In the genomic region with DNA sequence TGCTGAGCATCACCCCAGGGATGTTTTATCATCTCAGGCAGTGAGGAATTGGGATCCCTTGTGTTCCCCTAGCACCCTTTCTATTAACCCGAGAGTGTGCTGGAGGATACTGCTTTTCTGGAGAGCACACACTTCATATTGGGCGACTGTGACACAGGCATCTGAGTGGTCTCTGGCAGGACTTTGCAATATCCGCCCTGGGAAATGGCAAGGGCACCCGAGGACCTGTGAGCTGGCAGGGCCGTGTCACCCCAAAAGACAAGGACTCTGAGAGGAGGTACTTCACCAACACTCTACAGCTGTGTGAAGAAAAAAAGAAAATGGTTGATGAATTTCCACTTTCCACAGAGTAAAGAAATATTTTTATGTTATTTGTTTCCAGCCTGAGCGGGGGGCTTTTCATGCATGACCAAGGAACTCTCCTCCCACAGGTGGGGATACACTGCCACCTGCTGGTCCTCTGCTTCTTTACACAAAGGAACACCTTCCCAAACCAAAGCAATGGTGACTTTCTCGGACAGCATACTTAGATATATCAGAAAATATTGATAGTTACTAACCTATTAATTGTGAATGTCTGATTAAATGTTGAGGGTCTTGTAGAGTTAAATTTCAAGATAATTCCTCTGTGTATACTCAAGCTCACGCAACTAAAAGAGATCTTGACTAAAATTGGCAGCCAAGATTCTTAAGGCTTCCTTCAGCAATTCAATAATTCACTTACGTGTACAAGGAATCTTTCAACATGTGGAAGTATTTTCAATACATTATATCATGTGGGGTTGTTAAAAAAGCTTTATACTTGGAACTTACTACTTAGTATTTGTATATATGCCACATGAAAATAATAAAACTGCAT, we compare ENCODE assay signal across 8 cellular contexts. TPM values are rescaled to one million over a fixed set of nuclear protein-coding genes. Genes with fewer than 3 reads are reported as not detected.
DNase-seq lines count a peak whose midpoint lies in the region; ATAC-seq and TF ChIP-seq lines count a peak whose summit lies in the region.

No MANE protein-coding gene starts in this region.

- H3K27ac Mint-ChIP-seq in MCF 10A (ENCODE audit: low read depth, unreplicated experiment) (no peak overlapping the region), mesothelial cell of epicardium (no peak overlapping the region)

- no peak overlapping the region for H3K4me3 Mint-ChIP-seq in MCF 10A (ENCODE audit: unreplicated experiment)
- no peak overlapping the region for H3K4me3 Mint-ChIP-seq in mesothelial cell of epicardium

- intact Hi-C loops in MCF 10A (cut with micrococcal nuclease): loop anchor here (2.0 to 5.0 kb wide), 3 partner anchors 307 to 629 kb away; no protein-coding TSS in a partner anchor

- no TSS peak for BruUV-seq in MCF 10A (replicated peaks; lab: Mats Ljungman, UMichigan)

- TF ChIP-seq CTCF in MCF 10A (IDR thresholded peaks at IDR 0.05; ENCODE audit: unreplicated experiment) (peak; percentile 79), mesothelial cell of epicardium (IDR thresholded peaks at IDR 0.05; ENCODE audit: unreplicated experiment) (peak; percentile 86)

- H3K36me3 Mint-ChIP-seq in MCF 10A (ENCODE audit: insufficient read depth, unreplicated experiment) (no peaks in the 10 kb centered on the region), mesothelial cell of epicardium (no peaks in the 10 kb centered on the region)

- H3K27me3 Mint-ChIP-seq in MCF 10A (ENCODE audit: insufficient read depth, unreplicated experiment) (peaks cover 32% of the 10 kb centered on the region), mesothelial cell of epicardium (ENCODE audit: low read depth) (peaks cover 5% of the 10 kb centered on the region)

- ATAC-seq in HG02588 (IDR thresholded peaks at IDR 0.05; ENCODE audit: unreplicated experiment) (peak; percentile 32), HG03095 (IDR thresholded peaks at IDR 0.05; ENCODE audit: unreplicated experiment) (no peak), HG02973 (IDR thresholded peaks at IDR 0.05; ENCODE audit: unreplicated experiment) (no peak)

- no peaks in the 10 kb centered on the region for H3K4me1 Mint-ChIP-seq in MCF 10A (ENCODE audit: insufficient read depth, unreplicated experiment)
- H3K4me1 Mint-ChIP-seq in mesothelial cell of epicardium: peaks cover 18% of the 10 kb centered on the region

- CTCF ChIA-PET in MCF 10A (lab: Yijun Ruan, JAX): interaction anchor here (0.6 to 2.8 kb wide), 27 partner anchors 10 to 1030 kb away, joined by 3 to 19 read pairs (median 4); no protein-coding TSS in a partner anchor

- DNase-seq in activated CD8-positive, alpha-beta memory T cell treated with anti-CD3 and anti-CD28 coated beads, Interleukin-2, amount 50 U/mL, for 48 hours: peak; percentile 57
- no peak for DNase-seq in activated CD8-positive, alpha-beta memory T cell treated with anti-CD3 and anti-CD28 coated beads, Interleukin-2, amount 50 U/mL, for 4 hours
- DNase-seq in NCI-H345 treated with DMSO at 0.1 percent for 48 hours (lab: John Stamatoyannopoulos, UW; ENCODE audit: unreplicated experiment): peak; percentile 45
- DNase-seq in MCF 10A (ENCODE audit: unreplicated experiment): peak; percentile 30
- DNase-seq in mesothelial cell of epicardium (ENCODE audit: low spot score in 2 of 2, unreplicated experiment in 2 of 2): peak; percentile 56 to 88

- H3K9me3 Mint-ChIP-seq in MCF 10A (ENCODE audit: unreplicated experiment) (no peaks in the 10 kb centered on the region), mesothelial cell of epicardium (peaks cover 6% of the 10 kb centered on the region)

- POLR2A ChIA-PET in MCF 10A (lab: Yijun Ruan, JAX): no interaction called here

RNA-seq across cellular contexts. Expression of gene REG3G, which starts 45.9 kb away (rescaled TPM):
- not detected in 2 replicates for total RNA-seq in MCF 10A (2022)
- not detected in 3 replicates for total RNA-seq in mesothelial cell of epicardium
